34 cellular contexts compared by ENCODE assay signal in genomic region chr1:203159844-203160243, GRCh38. TPM values are rescaled to one million over a fixed set of nuclear protein-coding genes. Genes with fewer than 3 reads are reported as not detected.
"Had no signal": no experiment of that assay in that cellular context is flagged by ENCODE, and none has a peak within 500 bp of the region (broad histone marks: within the 10 kb centered on the region; RNA-seq: fewer than 3 reads in every experiment).

No MANE protein-coding gene starts in this region.

- H3K27ac ChIP-seq: epithelial cell of prostate, gastroesophageal sphincter, heart right ventricle, ovary, psoas muscle, sigmoid colon, thoracic aorta, tibial nerve, upper lobe of left lung had no signal

- ATAC-seq: esophagus mucosa; gastroesophageal sphincter; heart right ventricle; left lobe of liver; naive thymus-derived CD4-positive, alpha-beta T cell; psoas muscle; right cardiac atrium; stimulated activated memory B cell treated with anti-CD40 and anti-IgM and Interleukin-4, amounts not matched to agents 10 μg/mL and 1 μg/mL and 100 μg/mL, for 72 hours; stimulated activated naive CD8-positive, alpha-beta T cell treated with anti-CD3 and anti-CD28 coated beads, Interleukin-15, Interleukin-2, amounts not matched to agents 100 U/mL and 50 U/mL, for 24 hours had no signal

- H3K4me1 ChIP-seq: gastroesophageal sphincter, psoas muscle, sigmoid colon, tibial nerve, upper lobe of left lung had no signal

- H3K27me3 ChIP-seq: ovary, sigmoid colon, tibial nerve, upper lobe of left lung had no signal

- DNase-seq: cerebellar nuclear complex; effector CD8-positive, alpha-beta T cell; endodermal cell; foreskin fibroblast; glutamatergic neuron; heart right ventricle; immature natural killer cell; islet precursor cell; mesenchymal stem cell; naive thymus-derived CD4-positive, alpha-beta T cell; nephron progenitor cell; occipital lobe; ovary; psoas muscle; right cardiac atrium; sigmoid colon; stimulated activated CD4-positive, alpha-beta T cell treated with anti-CD3 and anti-CD28 coated beads, Interleukin-2, amount 100 ng/mL, for 24 hours; stimulated activated CD4-positive, alpha-beta T cell treated with anti-CD3 and anti-CD28 coated beads, Interleukin-4, amount 100 ng/mL, for 4 hours; stimulated activated naive CD8-positive, alpha-beta T cell treated with anti-CD3 and anti-CD28 coated beads, Interleukin-15, Interleukin-2, amounts not matched to agents 100 U/mL and 50 U/mL, for 24 hours; upper lobe of left lung had no signal

- FAIRE-seq: colon, urothelium cell line had no signal

- H3K4me3 ChIP-seq: gastroesophageal sphincter, heart right ventricle, lung, ovary, psoas muscle, sigmoid colon, thoracic aorta, tibial nerve, upper lobe of left lung had no signal

- H3K9me3 ChIP-seq: ovary, psoas muscle, thoracic aorta, upper lobe of left lung had no signal

- H3K36me3 ChIP-seq: gastroesophageal sphincter, heart right ventricle, ovary, sigmoid colon, thoracic aorta, tibial nerve, upper lobe of left lung had no signal

RNA-seq across cellular contexts. Expression of gene MYBPH, which starts 15.8 kb away (rescaled TPM):
- total RNA-seq: endodermal cell; esophagus mucosa; gastroesophageal sphincter; heart right ventricle; left lobe of liver; lung; mesothelial cell of epicardium; mucosa of gallbladder; naive thymus-derived CD4-positive, alpha-beta T cell; occipital lobe; renal cortical epithelial cell; right cardiac atrium; sigmoid colon; thoracic aorta; tibial nerve had no signal
- polyA plus RNA-seq: heart right ventricle; immature natural killer cell; liver; naive thymus-derived CD4-positive, alpha-beta T cell; sigmoid colon had no signal

RNA-seq across cellular contexts. Expression of gene CHI3L1, which starts 26.7 kb away (rescaled TPM):
- polyA plus RNA-seq: immature natural killer cell; naive thymus-derived CD4-positive, alpha-beta T cell had no signal

RNA-seq across cellular contexts. Expression of gene ADORA1, which starts 32.3 kb away (rescaled TPM):
- total RNA-seq: thoracic aorta had no signal
- polyA plus RNA-seq: naive thymus-derived CD4-positive, alpha-beta T cell had no signal
